ENCODE assay signal across 18 cellular contexts in genomic region chr9:8429157-8429556, GRCh38.
DNase-seq lines count a peak whose midpoint lies in the region; ATAC-seq and TF ChIP-seq lines count a peak whose summit lies in the region.
"Had no signal": no experiment of that assay in that cellular context is flagged by ENCODE, and none has a peak within 500 bp of the region (broad histone marks: within the 10 kb centered on the region; RNA-seq: fewer than 3 reads in every experiment).

No MANE protein-coding gene starts in this region.

- DNase-seq in activated CD4-positive, alpha-beta T cell treated with anti-CD3 and anti-CD28 coated beads for 36 hours = no peak
- DNase-seq in activated CD4-positive, alpha-beta T cell treated with anti-CD3 and anti-CD28 coated beads, Interleukin-2, amount 50 U/mL, for 4 hours = no peak
- DNase-seq in DND-41 (no peak), MV-4-11 (lab: John Stamatoyannopoulos, UW) (no peak), DMS79 treated with DMSO at 0.1 percent for 48 hours (lab: John Stamatoyannopoulos, UW) (no peak)
- DNase-seq in activated CD4-positive, alpha-beta memory T cell treated with anti-CD3 and anti-CD28 coated beads, Interleukin-2, amount 10 ng/mL, durations not matched to agents 7 days and 5 days = no peak
- DNase-seq in natural killer cell treated with Interleukin-12 subunit alpha and Interleukin-12 subunit beta and Interleukin-15 and Interleukin-18, amount 100 ng/mL, for 72 hours (ENCODE audit: low spot score) = no peak
- no peak for DNase-seq in stimulated activated CD4-positive, alpha-beta T cell treated with anti-CD3 and anti-CD28 coated beads, Interleukin-12 subunit alpha, Interleukin-12 subunit beta, amount 100 ng/mL, for 4 hours
- DNase-seq: Caco-2; GM23248; HFFc6; KG1; NCI-H1092 treated with DMSO at 0.1 percent for 48 hours; NCI-H1694 treated with DMSO at 0.1 percent for 48 hours; NCI-H345; NCI-H526 treated with DMSO at 0.1 percent for 48 hours; NK-92 treated with Interleukin-12 subunit alpha and Interleukin-12 subunit beta, amount 100 ng/mL, for 24 hours had no signal

- no peak overlapping the region for H3K4me3 Mint-ChIP-seq in activated CD4-positive, alpha-beta T cell treated with anti-CD3 and anti-CD28 coated beads for 36 hours
- H3K4me3 Mint-ChIP-seq in activated CD4-positive, alpha-beta memory T cell treated with anti-CD3 and anti-CD28 coated beads, Interleukin-2, amount 10 ng/mL, durations not matched to agents 7 days and 5 days = no peak overlapping the region
- peak overlapping the region; percentile 55 for H3K4me3 Mint-ChIP-seq in natural killer cell treated with Interleukin-12 subunit alpha and Interleukin-12 subunit beta and Interleukin-15 and Interleukin-18, amount 100 ng/mL, for 72 hours
- H3K4me3 Mint-ChIP-seq: HFFc6 had no signal

- TF ChIP-seq CTCF in DND-41 (IDR thresholded peaks at IDR 0.05; ENCODE audit: borderline replicate concordance, extremely low read depth, low read length, poor library complexity, severe bottlenecking) = no peak

- no peak overlapping the region for H3K27ac Mint-ChIP-seq in activated CD4-positive, alpha-beta T cell treated with anti-CD3 and anti-CD28 coated beads for 36 hours
- H3K27ac Mint-ChIP-seq in activated CD4-positive, alpha-beta memory T cell treated with anti-CD3 and anti-CD28 coated beads, Interleukin-2, amount 10 ng/mL, durations not matched to agents 7 days and 5 days = peak overlapping the region; percentile 61
- H3K27ac Mint-ChIP-seq in natural killer cell treated with Interleukin-12 subunit alpha and Interleukin-12 subunit beta and Interleukin-15 and Interleukin-18, amount 100 ng/mL, for 72 hours = peak overlapping the region; percentile 84 to 88
- H3K27ac Mint-ChIP-seq: HFFc6 had no signal

- H3K4me1 Mint-ChIP-seq in activated CD4-positive, alpha-beta T cell treated with anti-CD3 and anti-CD28 coated beads for 36 hours = peaks cover 30% of the 10 kb centered on the region
- H3K4me1 Mint-ChIP-seq in activated CD4-positive, alpha-beta memory T cell treated with anti-CD3 and anti-CD28 coated beads, Interleukin-2, amount 10 ng/mL, durations not matched to agents 7 days and 5 days = peaks cover 32% of the 10 kb centered on the region
- H3K4me1 Mint-ChIP-seq in natural killer cell treated with Interleukin-12 subunit alpha and Interleukin-12 subunit beta and Interleukin-15 and Interleukin-18, amount 100 ng/mL, for 72 hours (ENCODE audit: low read depth in 2 of 2) = peaks cover 35 to 43% of the 10 kb centered on the region in 2 donors

- H3K79me2 ChIP-seq in DND-41 (ENCODE audit: insufficient read depth, low read length) = no peaks in the 10 kb centered on the region

- H3K4me1 ChIP-seq in DND-41 (ENCODE audit: insufficient read depth, low read length) = peaks cover 14% of the 10 kb centered on the region
- H3K4me1 ChIP-seq: Caco-2 had no signal

- H3K36me3 Mint-ChIP-seq in activated CD4-positive, alpha-beta T cell treated with anti-CD3 and anti-CD28 coated beads for 36 hours (ENCODE audit: low read depth) = no peaks in the 10 kb centered on the region
- H3K36me3 Mint-ChIP-seq in activated CD4-positive, alpha-beta memory T cell treated with anti-CD3 and anti-CD28 coated beads, Interleukin-2, amount 10 ng/mL, durations not matched to agents 7 days and 5 days (ENCODE audit: low read depth) = peaks cover 2% of the 10 kb centered on the region
- H3K36me3 Mint-ChIP-seq in natural killer cell treated with Interleukin-12 subunit alpha and Interleukin-12 subunit beta and Interleukin-15 and Interleukin-18, amount 100 ng/mL, for 72 hours = peaks cover 10% of the 10 kb centered on the region

- H3K27me3 ChIP-seq in DND-41 (ENCODE audit: insufficient read depth, low read length, poor library complexity) = no peaks in the 10 kb centered on the region

- H3K9me3 ChIP-seq in DND-41 (ENCODE audit: insufficient read depth, low read length, severe bottlenecking) = no peaks in the 10 kb centered on the region
- H3K9me3 ChIP-seq: Caco-2 had no signal

- intact Hi-C loops in activated CD4-positive, alpha-beta T cell treated with anti-CD3 and anti-CD28 coated beads for 36 hours (cut with DNase I, micrococcal nuclease) = no loop called here

- no peaks in the 10 kb centered on the region for H3K9me3 Mint-ChIP-seq in activated CD4-positive, alpha-beta T cell treated with anti-CD3 and anti-CD28 coated beads for 36 hours (ENCODE audit: low read depth)
- peaks cover 2% of the 10 kb centered on the region for H3K9me3 Mint-ChIP-seq in activated CD4-positive, alpha-beta memory T cell treated with anti-CD3 and anti-CD28 coated beads, Interleukin-2, amount 10 ng/mL, durations not matched to agents 7 days and 5 days
- H3K9me3 Mint-ChIP-seq in natural killer cell treated with Interleukin-12 subunit alpha and Interleukin-12 subunit beta and Interleukin-15 and Interleukin-18, amount 100 ng/mL, for 72 hours = no peaks in the 10 kb centered on the region

- no peak overlapping the region for H3K27ac ChIP-seq in DND-41 (ENCODE audit: low read length)
- H3K27ac ChIP-seq: C4-2B, GM23248 had no signal

- no peak overlapping the region for H3K4me3 ChIP-seq in DND-41 (ENCODE audit: low read depth in 1 of 2, low read length in 2 of 2)
- H3K4me3 ChIP-seq: GM23248 had no signal

- no peaks in the 10 kb centered on the region for H4K20me1 ChIP-seq in DND-41 (ENCODE audit: insufficient read depth, low read length)

- POLR2A ChIA-PET in activated CD4-positive, alpha-beta T cell treated with anti-CD3 and anti-CD28 coated beads for 36 hours (lab: Charles Lee) = no interaction called here
- POLR2A ChIA-PET in activated CD4-positive, alpha-beta memory T cell treated with anti-CD3 and anti-CD28 coated beads, Interleukin-2, amount 10 ng/mL, durations not matched to agents 7 days and 5 days (lab: Charles Lee) = no interaction called here

- H3K27me3 Mint-ChIP-seq in activated CD4-positive, alpha-beta T cell treated with anti-CD3 and anti-CD28 coated beads for 36 hours = no peaks in the 10 kb centered on the region
- no peaks in the 10 kb centered on the region for H3K27me3 Mint-ChIP-seq in activated CD4-positive, alpha-beta memory T cell treated with anti-CD3 and anti-CD28 coated beads, Interleukin-2, amount 10 ng/mL, durations not matched to agents 7 days and 5 days
- no peaks in the 10 kb centered on the region for H3K27me3 Mint-ChIP-seq in natural killer cell treated with Interleukin-12 subunit alpha and Interleukin-12 subunit beta and Interleukin-15 and Interleukin-18, amount 100 ng/mL, for 72 hours

- CTCF ChIA-PET in activated CD4-positive, alpha-beta T cell treated with anti-CD3 and anti-CD28 coated beads for 36 hours (lab: Charles Lee) = no interaction called here
- CTCF ChIA-PET in activated CD4-positive, alpha-beta memory T cell treated with anti-CD3 and anti-CD28 coated beads, Interleukin-2, amount 10 ng/mL, durations not matched to agents 7 days and 5 days (lab: Charles Lee) = no interaction called here

- H3K9ac ChIP-seq in DND-41 (ENCODE audit: low read depth, low read length) = no peak overlapping the region
- H3K9ac ChIP-seq: GM23248 had no signal

- peak; percentile 41 for ATAC-seq in activated CD4-positive, alpha-beta T cell treated with anti-CD3 and anti-CD28 coated beads for 36 hours
- peak; percentile 41; the same call in 1 of the 3 replicates for ATAC-seq in DND-41 (ENCODE audit: insufficient read depth, low read depth)
- peak; percentile 46 to 64 for ATAC-seq in natural killer cell treated with Interleukin-12 subunit alpha and Interleukin-12 subunit beta and Interleukin-15 and Interleukin-18, amount 100 ng/mL, for 72 hours

- H3K4me2 ChIP-seq in DND-41 (ENCODE audit: insufficient read depth, low read length) = no peak overlapping the region

- no peak overlapping the region for H2AFZ ChIP-seq in DND-41 (ENCODE audit: low read depth, low read length)
- H2AFZ ChIP-seq: GM23248 had no signal

- no peaks in the 10 kb centered on the region for H3K36me3 ChIP-seq in DND-41 (ENCODE audit: insufficient read depth, low read length)
